ENCODE assay signal across 28 cellular contexts in genomic region chr3:159271799-159272512, GRCh38.
"Had no signal": no experiment of that assay in that cellular context is flagged by ENCODE, and none has a peak within 500 bp of the region (broad histone marks: within the 10 kb centered on the region; RNA-seq: fewer than 3 reads in every experiment).

No MANE protein-coding gene starts in this region.

- H3K27ac ChIP-seq: left lung, ovary, skin epidermis, stomach, testis, thyroid gland, transverse colon, upper lobe of right lung had no signal

- H3K4me1 ChIP-seq: left lung, stomach, testis, thyroid gland, transverse colon, upper lobe of right lung had no signal

- H3K9me3 Mint-ChIP-seq: mesothelial cell of epicardium; nephron progenitor cell; stimulated activated naive B cell treated with anti-CD40 and anti-IgM and Interleukin-4, amounts not matched to agents 10 μg/mL and 1 μg/mL and 100 μg/mL, for 72 hours had no signal

- DNase-seq: hippocampal formation; left colon; left lung; mesendoderm; naive B cell; natural killer cell; nephron progenitor cell; ovary; retina; right cardiac atrium; stimulated activated CD4-positive, alpha-beta T cell treated with anti-CD3 and anti-CD28 coated beads, Interleukin-12 subunit alpha, Interleukin-12 subunit beta, amount 100 ng/mL, for 4 hours; stimulated activated CD4-positive, alpha-beta T cell treated with anti-CD3 and anti-CD28 coated beads, Interleukin-15, amount 100 ng/mL, for 24 hours; stimulated activated CD4-positive, alpha-beta T cell treated with anti-CD3 and anti-CD28 coated beads, Interleukin-2, amount 100 ng/mL, for 24 hours; stimulated activated CD4-positive, alpha-beta T cell treated with anti-CD3 and anti-CD28 coated beads, Interleukin-4, amount 100 ng/mL, for 1 hour; stimulated activated naive B cell treated with anti-CD40 and anti-IgM and Interleukin-4, amounts not matched to agents 10 μg/mL and 1 μg/mL and 100 μg/mL, for 72 hours; stimulated activated naive CD8-positive, alpha-beta T cell treated with anti-CD3 and anti-CD28 coated beads, Interleukin-15, Interleukin-2, amounts not matched to agents 100 U/mL and 50 U/mL, for 24 hours; stomach; testis; thyroid gland; transverse colon; upper lobe of right lung had no signal

- H3K27me3 ChIP-seq: left lung, ovary, stomach, testis, thyroid gland, transverse colon had no signal

- H3K4me1 Mint-ChIP-seq: mesothelial cell of epicardium; naive B cell; natural killer cell; stimulated activated naive B cell treated with anti-CD40 and anti-IgM and Interleukin-4, amounts not matched to agents 10 μg/mL and 1 μg/mL and 100 μg/mL, for 72 hours had no signal

- H3K36me3 ChIP-seq: left lung, ovary, stomach, thyroid gland, transverse colon, upper lobe of right lung had no signal

- ATAC-seq: left colon; left lung; natural killer cell; right cardiac atrium; sciatic nerve; stimulated activated naive B cell treated with anti-CD40 and anti-IgM and Interleukin-4, amounts not matched to agents 10 μg/mL and 1 μg/mL and 100 μg/mL, for 72 hours; stimulated activated naive CD8-positive, alpha-beta T cell treated with anti-CD3 and anti-CD28 coated beads, Interleukin-15, Interleukin-2, amounts not matched to agents 100 U/mL and 50 U/mL, for 24 hours; upper lobe of right lung had no signal

- H3K27ac Mint-ChIP-seq: mesothelial cell of epicardium; naive B cell; natural killer cell; nephron progenitor cell; progenitor cell of endocrine pancreas; stimulated activated naive B cell treated with anti-CD40 and anti-IgM and Interleukin-4, amounts not matched to agents 10 μg/mL and 1 μg/mL and 100 μg/mL, for 72 hours had no signal

- H3K9me3 ChIP-seq: left lung, ovary, stomach, testis, thyroid gland, transverse colon, upper lobe of right lung had no signal

- H3K4me3 Mint-ChIP-seq: mesothelial cell of epicardium; naive B cell; natural killer cell; nephron progenitor cell; stimulated activated naive B cell treated with anti-CD40 and anti-IgM and Interleukin-4, amounts not matched to agents 10 μg/mL and 1 μg/mL and 100 μg/mL, for 72 hours had no signal

- H3K36me3 Mint-ChIP-seq: mesothelial cell of epicardium; naive B cell; natural killer cell; stimulated activated naive B cell treated with anti-CD40 and anti-IgM and Interleukin-4, amounts not matched to agents 10 μg/mL and 1 μg/mL and 100 μg/mL, for 72 hours had no signal

- FAIRE-seq: keratinocyte, urothelium cell line had no signal

- H3K4me3 ChIP-seq: left lung, lung, ovary, skin epidermis, stomach, testis, thyroid gland, transverse colon, upper lobe of right lung had no signal
